ENCODE assay signal across 33 cellular contexts in the genomic region with DNA sequence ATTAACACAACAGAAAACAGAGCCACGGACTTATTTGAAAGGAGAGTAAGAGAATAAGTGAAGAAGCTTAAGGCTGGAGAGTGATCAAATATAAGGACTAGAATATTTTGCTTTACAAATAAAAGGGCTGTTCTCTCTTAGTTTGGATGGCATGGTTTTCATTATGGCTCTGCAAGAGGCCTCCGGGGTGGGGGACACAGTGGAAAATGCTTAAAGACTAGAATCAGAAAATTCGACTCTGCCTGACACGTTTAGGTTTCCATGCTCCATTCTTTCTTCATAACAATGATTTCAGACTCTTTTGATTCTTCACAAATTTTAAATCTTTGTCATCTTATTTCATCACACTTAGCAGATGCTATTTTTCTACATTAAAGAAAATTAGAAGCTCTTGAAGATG.
"Had no signal": no experiment of that assay in that cellular context is flagged by ENCODE, and none has a peak within 500 bp of the region (broad histone marks: within the 10 kb centered on the region; RNA-seq: fewer than 3 reads in every experiment).

No MANE protein-coding gene starts in this region.

- H3K4me3 Mint-ChIP-seq: activated B cell treated with CpG ODN at 0.5 μM for 24 hours; activated CD4-positive, alpha-beta memory T cell treated with anti-CD3 and anti-CD28 coated beads, Interleukin-2, amount 10 ng/mL, durations not matched to agents 7 days and 5 days; activated CD4-positive, alpha-beta T cell treated with anti-CD3 and anti-CD28 coated beads, Interleukin-2, amount 10 ng/mL, durations not matched to agents 7 days and 5 days; activated naive CD4-positive, alpha-beta T cell treated with anti-CD3 and anti-CD28 coated beads, Interleukin-2, amount 10 ng/mL, durations not matched to agents 7 days and 5 days; activated naive CD8-positive, alpha-beta T cell treated with anti-CD3 and anti-CD28 coated beads, Interleukin-2, amount 10 ng/mL, durations not matched to agents 7 days and 5 days; activated T-cell treated with anti-CD3 and anti-CD28 coated beads, Interleukin-2, amount 50 U/mL, for 24 hours; activated T-cell treated with anti-CD3 and anti-CD28 coated beads, Interleukin-2, amount 50 U/mL, for 72 hours; central memory CD8-positive, alpha-beta T cell; dendritic cell treated with granulocyte-macrophage colony-stimulating factor and Interleukin-4, amounts not matched to agents 40 ng/mL and 50 ng/mL, for 4 days; endodermal cell; T-helper 17 cell; T-helper 2 cell treated with Interferon-gamma antibody and Interleukin-4, amounts not matched to agents 5 μg/mL and 100 μg/mL, for 36 hours had no signal

- DNase-seq: activated B cell treated with CpG ODN at 0.5 μM for 24 hours; activated CD4-positive, alpha-beta memory T cell treated with anti-CD3 and anti-CD28 coated beads, Interleukin-2, amount 10 ng/mL, durations not matched to agents 7 days and 5 days; activated CD4-positive, alpha-beta T cell treated with anti-CD3 and anti-CD28 coated beads, Interleukin-2, amount 10 ng/mL, durations not matched to agents 7 days and 5 days; activated CD4-positive, alpha-beta T cell treated with anti-CD3 and anti-CD28 coated beads, Interleukin-2, amount 50 U/mL, for 4 hours; activated CD8-positive, alpha-beta memory T cell treated with anti-CD3 and anti-CD28 coated beads, Interleukin-2, amount 50 U/mL, for 48 hours; activated gamma-delta T cell; activated naive CD4-positive, alpha-beta T cell; activated naive CD4-positive, alpha-beta T cell treated with anti-CD3 and anti-CD28 coated beads, Interleukin-2, amount 10 ng/mL, durations not matched to agents 7 days and 5 days; activated naive CD8-positive, alpha-beta T cell treated with anti-CD3 and anti-CD28 coated beads, Interleukin-2, amount 10 ng/mL, durations not matched to agents 7 days and 5 days; activated T-cell treated with anti-CD3 and anti-CD28 coated beads for 4 hours; activated T-cell treated with anti-CD3 and anti-CD28 coated beads, Interleukin-2, amount 50 U/mL, for 24 hours; activated T-cell treated with anti-CD3 and anti-CD28 coated beads, Interleukin-2, amount 50 U/mL, for 72 hours; amniotic stem cell; anterior cingulate cortex; brain microvascular endothelial cell; dorsolateral prefrontal cortex; effector memory CD4-positive, alpha-beta T cell; endodermal cell; erythroblast; foreskin keratinocyte; gastrocnemius medialis; glutamatergic neuron; heart left ventricle; T-helper 1 cell; T-helper 17 cell; T1000; WERI-Rb-1 had no signal

- H3K27ac ChIP-seq: brain microvascular endothelial cell, coronary artery, dorsolateral prefrontal cortex, esophagus muscularis mucosa, foreskin keratinocyte, gastrocnemius medialis, heart left ventricle, WERI-Rb-1 had no signal

- H3K36me3 Mint-ChIP-seq: activated naive CD4-positive, alpha-beta T cell treated with anti-CD3 and anti-CD28 coated beads, Interleukin-2, amount 10 ng/mL, durations not matched to agents 7 days and 5 days; activated naive CD4-positive, alpha-beta T cell treated with anti-CD3 and anti-CD28 coated beads, Interleukin-2, amount 50 U/mL, for 72 hours; activated naive CD8-positive, alpha-beta T cell treated with anti-CD3 and anti-CD28 coated beads, Interleukin-2, amount 10 ng/mL, durations not matched to agents 7 days and 5 days had no signal

- H3K4me1 Mint-ChIP-seq: activated B cell treated with CpG ODN at 0.5 μM for 24 hours; activated CD4-positive, alpha-beta memory T cell treated with anti-CD3 and anti-CD28 coated beads, Interleukin-2, amount 10 ng/mL, durations not matched to agents 7 days and 5 days; activated CD4-positive, alpha-beta T cell treated with anti-CD3 and anti-CD28 coated beads, Interleukin-2, amount 10 ng/mL, durations not matched to agents 7 days and 5 days; activated naive CD4-positive, alpha-beta T cell treated with anti-CD3 and anti-CD28 coated beads, Interleukin-2, amount 10 ng/mL, durations not matched to agents 7 days and 5 days; activated naive CD8-positive, alpha-beta T cell treated with anti-CD3 and anti-CD28 coated beads, Interleukin-2, amount 10 ng/mL, durations not matched to agents 7 days and 5 days; central memory CD8-positive, alpha-beta T cell; T-helper 17 cell had no signal

- H3K4me1 ChIP-seq: esophagus muscularis mucosa, foreskin keratinocyte, gastrocnemius medialis, heart left ventricle had no signal

- H3K4me3 ChIP-seq: coronary artery, dorsolateral prefrontal cortex, esophagus muscularis mucosa, gastrocnemius medialis, heart left ventricle had no signal

- H3K27me3 Mint-ChIP-seq: activated B cell treated with CpG ODN at 0.5 μM for 24 hours; activated CD4-positive, alpha-beta memory T cell treated with anti-CD3 and anti-CD28 coated beads, Interleukin-2, amount 10 ng/mL, durations not matched to agents 7 days and 5 days; activated CD4-positive, alpha-beta T cell treated with anti-CD3 and anti-CD28 coated beads, Interleukin-2, amount 10 ng/mL, durations not matched to agents 7 days and 5 days; activated naive CD4-positive, alpha-beta T cell treated with anti-CD3 and anti-CD28 coated beads, Interleukin-2, amount 10 ng/mL, durations not matched to agents 7 days and 5 days; activated naive CD8-positive, alpha-beta T cell treated with anti-CD3 and anti-CD28 coated beads, Interleukin-2, amount 10 ng/mL, durations not matched to agents 7 days and 5 days; activated T-cell treated with anti-CD3 and anti-CD28 coated beads, Interleukin-2, amount 50 U/mL, for 24 hours; central memory CD8-positive, alpha-beta T cell; dendritic cell treated with granulocyte-macrophage colony-stimulating factor and Interleukin-4, amounts not matched to agents 40 ng/mL and 50 ng/mL, for 4 days; T-helper 17 cell had no signal

- H3K9me3 ChIP-seq: esophagus muscularis mucosa, gastrocnemius medialis, heart left ventricle had no signal

- H3K36me3 ChIP-seq: brain microvascular endothelial cell, esophagus muscularis mucosa, gastrocnemius medialis, heart left ventricle, WERI-Rb-1 had no signal

- H3K27me3 ChIP-seq: brain microvascular endothelial cell, dorsolateral prefrontal cortex, esophagus muscularis mucosa, gastrocnemius medialis, heart left ventricle had no signal

- H3K27ac Mint-ChIP-seq: activated B cell treated with CpG ODN at 0.5 μM for 24 hours; activated CD4-positive, alpha-beta memory T cell treated with anti-CD3 and anti-CD28 coated beads, Interleukin-2, amount 10 ng/mL, durations not matched to agents 7 days and 5 days; activated CD4-positive, alpha-beta T cell treated with anti-CD3 and anti-CD28 coated beads, Interleukin-2, amount 10 ng/mL, durations not matched to agents 7 days and 5 days; activated naive CD4-positive, alpha-beta T cell treated with anti-CD3 and anti-CD28 coated beads, Interleukin-2, amount 10 ng/mL, durations not matched to agents 7 days and 5 days; activated naive CD4-positive, alpha-beta T cell treated with anti-CD3 and anti-CD28 coated beads, Interleukin-2, amount 50 U/mL, for 72 hours; activated naive CD8-positive, alpha-beta T cell treated with anti-CD3 and anti-CD28 coated beads, Interleukin-2, amount 10 ng/mL, durations not matched to agents 7 days and 5 days; activated T-cell treated with anti-CD3 and anti-CD28 coated beads, Interleukin-2, amount 50 U/mL, for 24 hours; activated T-cell treated with anti-CD3 and anti-CD28 coated beads, Interleukin-2, amount 50 U/mL, for 72 hours; dendritic cell treated with granulocyte-macrophage colony-stimulating factor and Interleukin-4, amounts not matched to agents 40 ng/mL and 50 ng/mL, for 4 days; endodermal cell; T-helper 17 cell; T-helper 2 cell treated with Interferon-gamma antibody and Interleukin-4, amounts not matched to agents 5 μg/mL and 100 μg/mL, for 36 hours had no signal

- H3K9me3 Mint-ChIP-seq: activated B cell treated with CpG ODN at 0.5 μM for 24 hours; activated naive CD4-positive, alpha-beta T cell treated with anti-CD3 and anti-CD28 coated beads, Interleukin-2, amount 10 ng/mL, durations not matched to agents 7 days and 5 days; activated naive CD8-positive, alpha-beta T cell treated with anti-CD3 and anti-CD28 coated beads, Interleukin-2, amount 10 ng/mL, durations not matched to agents 7 days and 5 days; activated T-cell treated with anti-CD3 and anti-CD28 coated beads, Interleukin-2, amount 50 U/mL, for 24 hours; activated T-cell treated with anti-CD3 and anti-CD28 coated beads, Interleukin-2, amount 50 U/mL, for 72 hours; central memory CD8-positive, alpha-beta T cell; dendritic cell treated with granulocyte-macrophage colony-stimulating factor and Interleukin-4, amounts not matched to agents 40 ng/mL and 50 ng/mL, for 4 days; endodermal cell; T-helper 2 cell treated with Interferon-gamma antibody and Interleukin-4, amounts not matched to agents 5 μg/mL and 100 μg/mL, for 36 hours had no signal
